Comparison of ENCODE assay signal across 16 cellular contexts in the genomic region with DNA sequence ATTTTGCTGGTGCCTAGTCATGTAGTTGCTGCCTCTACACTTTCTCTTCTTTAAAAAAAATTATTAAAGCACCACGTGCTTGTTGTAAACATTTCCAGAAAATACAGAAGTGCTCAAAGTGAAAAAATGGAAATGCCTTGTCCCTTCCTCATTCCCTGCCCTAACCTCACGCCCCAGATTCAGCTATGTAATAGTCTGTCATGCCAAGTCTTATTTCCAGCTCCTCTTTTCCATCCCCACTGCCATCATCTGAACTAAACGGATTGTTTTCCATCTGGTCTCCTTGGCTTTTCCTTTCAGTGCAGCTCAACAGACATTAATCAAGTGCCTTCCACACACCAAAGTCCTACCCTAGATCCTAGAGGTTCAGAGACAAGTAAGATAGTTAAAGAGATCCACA. TPM values are rescaled to one million over a fixed set of nuclear protein-coding genes. Genes with fewer than 3 reads are reported as not detected.
DNase-seq lines count a peak whose midpoint lies in the region; ATAC-seq and TF ChIP-seq lines count a peak whose summit lies in the region.
"Had no signal": no experiment of that assay in that cellular context is flagged by ENCODE, and none has a peak within 500 bp of the region (broad histone marks: within the 10 kb centered on the region; RNA-seq: fewer than 3 reads in every experiment).

No MANE protein-coding gene starts in this region.

- DNase-seq in Caco-2: peak in 1 of 2 experiments; percentile 19
- DNase-seq in amniotic epithelial cell (ENCODE audit: low read depth): peak; percentile 31
- no peak for DNase-seq in right atrium auricular region (ENCODE audit: low spot score)
- no peak for DNase-seq in gastrocnemius medialis
- DNase-seq in DMS 273 treated with DMSO at 0.1 percent for 48 hours (lab: John Stamatoyannopoulos, UW): no peak
- DNase-seq: CD8-positive, alpha-beta memory T cell; foreskin keratinocyte; HCEC 1CT; Kasumi-1; NCI-H2171; Peyer's patch; stimulated activated naive CD8-positive, alpha-beta T cell treated with anti-CD3 and anti-CD28 coated beads, Interleukin-15, amount 100 ng/mL, for 72 hours had no signal

- in situ Hi-C loops in gastrocnemius medialis (cut with MboI; ENCODE audit: low sequenced_read_pairs in 4 of 4): loop anchor here in 3 of 4 donors (10.0 kb wide), 1 partner anchor 107 kb away; no protein-coding TSS in a partner anchor

- no peaks in the 10 kb centered on the region for H3K27me3 ChIP-seq in Caco-2 (replicated peaks; ENCODE audit: control insufficient read depth, insufficient read depth, low read length)
- no peaks in the 10 kb centered on the region for H3K27me3 ChIP-seq in right atrium auricular region
- no peaks in the 10 kb centered on the region for H3K27me3 ChIP-seq in gastrocnemius medialis
- H3K27me3 ChIP-seq: foreskin keratinocyte, Peyer's patch had no signal

- POLR2A ChIA-PET in Caco-2 (lab: Charles Lee): interaction anchor here (0.5 to 2.1 kb wide), 3 partner anchors 20 to 145 kb away, joined by 3 to 17 read pairs (median 3); a partner anchor contains a TSS

- H3K4me1 ChIP-seq in Caco-2: peaks cover 13% of the 10 kb centered on the region
- H3K4me1 ChIP-seq in right atrium auricular region: peaks cover 0 to 10% of the 10 kb centered on the region in 2 donors
- peaks cover 15 to 16% of the 10 kb centered on the region in 2 donors for H3K4me1 ChIP-seq in gastrocnemius medialis

- no peak for TF ChIP-seq CTCF in Caco-2 (IDR thresholded peaks at IDR 0.05; ENCODE audit: insufficient read depth in 1 of 2, low read depth in 1 of 2, low read length in 1 of 2, severe bottlenecking in 1 of 2, unreplicated experiment in 1 of 2)
- no peak for TF ChIP-seq CTCF in right atrium auricular region (IDR thresholded peaks at IDR 0.05)
- no peak for TF ChIP-seq CTCF in gastrocnemius medialis (IDR thresholded peaks at IDR 0.05 in 4 of 5, conservative IDR thresholded peaks at IDR 0.05 in 1 of 5)

- H3K9me3 Mint-ChIP-seq in Caco-2 (ENCODE audit: unreplicated experiment): no peaks in the 10 kb centered on the region
- H3K9me3 Mint-ChIP-seq: CD8-positive, alpha-beta memory T cell; memory B cell; stimulated activated naive CD8-positive, alpha-beta T cell treated with anti-CD3 and anti-CD28 coated beads, Interleukin-15, amount 100 ng/mL, for 72 hours had no signal

- TF ChIP-seq POLR2A in gastrocnemius medialis (IDR thresholded peaks at IDR 0.05): no peak

- no peaks in the 10 kb centered on the region for H3K27me3 Mint-ChIP-seq in Caco-2 (ENCODE audit: insufficient read depth, unreplicated experiment)
- H3K27me3 Mint-ChIP-seq: CD8-positive, alpha-beta memory T cell; stimulated activated naive CD8-positive, alpha-beta T cell treated with anti-CD3 and anti-CD28 coated beads, Interleukin-15, amount 100 ng/mL, for 72 hours had no signal

- H3K9me3 ChIP-seq in Caco-2: no peaks in the 10 kb centered on the region
- no peaks in the 10 kb centered on the region for H3K9me3 ChIP-seq in right atrium auricular region
- H3K9me3 ChIP-seq in gastrocnemius medialis: no peaks in the 10 kb centered on the region
- H3K9me3 ChIP-seq: Peyer's patch had no signal

- H3K27ac Mint-ChIP-seq in Caco-2 (ENCODE audit: unreplicated experiment): peak overlapping the region; percentile 74
- H3K27ac Mint-ChIP-seq: memory B cell; stimulated activated naive CD8-positive, alpha-beta T cell treated with anti-CD3 and anti-CD28 coated beads, Interleukin-15, amount 100 ng/mL, for 72 hours had no signal

- H3K36me3 Mint-ChIP-seq in Caco-2 (ENCODE audit: insufficient read depth, unreplicated experiment): peaks cover 6% of the 10 kb centered on the region
- H3K36me3 Mint-ChIP-seq: CD8-positive, alpha-beta memory T cell; memory B cell had no signal

- H3K4me1 Mint-ChIP-seq in Caco-2 (ENCODE audit: low read depth, unreplicated experiment): peaks cover 34% of the 10 kb centered on the region

- ATAC-seq in gastrocnemius medialis (peak in 1 of 2 donors; percentile 40), GM19395 (IDR thresholded peaks at IDR 0.05; ENCODE audit: unreplicated experiment) (no peak), HG03159 (IDR thresholded peaks at IDR 0.05; ENCODE audit: unreplicated experiment) (no peak), HG03571 (IDR thresholded peaks at IDR 0.05; ENCODE audit: unreplicated experiment) (no peak)
- ATAC-seq: foreskin keratinocyte; stimulated activated naive CD8-positive, alpha-beta T cell treated with anti-CD3 and anti-CD28 coated beads, Interleukin-15, amount 100 ng/mL, for 72 hours had no signal

- CTCF ChIA-PET in Caco-2 (lab: Charles Lee): interaction anchor here (1.4 to 1.8 kb wide), 5 partner anchors 9 to 74 kb away, joined by 3 to 8 read pairs (median 4); a partner anchor contains a TSS

- no TSS peak for BruUV-seq in Caco-2 (replicated peaks; lab: Mats Ljungman, UMichigan)

- H3K27ac ChIP-seq in right atrium auricular region: peak overlapping the region; percentile 37 to 55
- peak overlapping the region; percentile 6 to 65 (median 34) for H3K27ac ChIP-seq in gastrocnemius medialis
- H3K27ac ChIP-seq: foreskin keratinocyte had no signal

- peak overlapping the region; percentile 11 for H3K4me3 Mint-ChIP-seq in Caco-2 (ENCODE audit: unreplicated experiment)
- H3K4me3 Mint-ChIP-seq: CD8-positive, alpha-beta memory T cell; memory B cell; stimulated activated naive CD8-positive, alpha-beta T cell treated with anti-CD3 and anti-CD28 coated beads, Interleukin-15, amount 100 ng/mL, for 72 hours had no signal

- H3K36me3 ChIP-seq in Caco-2 (ENCODE audit: control insufficient read depth, insufficient read depth, low read length): no peaks in the 10 kb centered on the region
- H3K36me3 ChIP-seq in right atrium auricular region: no peaks in the 10 kb centered on the region
- no peaks in the 10 kb centered on the region for H3K36me3 ChIP-seq in gastrocnemius medialis
- H3K36me3 ChIP-seq: Peyer's patch had no signal

- intact Hi-C loops in Caco-2 (cut with micrococcal nuclease; ENCODE audit: unreplicated experiment): no loop called here
- intact Hi-C loops in gastrocnemius medialis (cut with DNase I; ENCODE audit: low total_unique reads): no loop called here

- H3K4me3 ChIP-seq in Caco-2 (ENCODE audit: low read depth, low read length) (no peak overlapping the region), right atrium auricular region (no peak overlapping the region), gastrocnemius medialis (no peak overlapping the region)
- H3K4me3 ChIP-seq: Peyer's patch had no signal

RNA-seq across cellular contexts. Expression of a gene that starts 15.5 kb away (rescaled TPM):
- total RNA-seq in Caco-2 (2022) (9.4 and 11.9 TPM in 2 replicates), right atrium auricular region (1 to 10 TPM; 3.7 to 4.3 TPM), gastrocnemius medialis (10 to 100 TPM in 1 of 4 donors, 1 to 10 TPM in 3; 2.1 to 17.1 (median 5.4) TPM)

RNA-seq across cellular contexts. Expression of a gene that starts 20.5 kb away (rescaled TPM):
- total RNA-seq in Caco-2 (2022): 142 and 150 TPM in 2 replicates
- total RNA-seq in right atrium auricular region: 10 to 100 TPM; 56.5 to 96.3 TPM
- 10 to 100 TPM; 39.1 to 92.7 (median 59.1) TPM for total RNA-seq in gastrocnemius medialis
